ENCODE assay signal across 8 cellular contexts in the genomic region with DNA sequence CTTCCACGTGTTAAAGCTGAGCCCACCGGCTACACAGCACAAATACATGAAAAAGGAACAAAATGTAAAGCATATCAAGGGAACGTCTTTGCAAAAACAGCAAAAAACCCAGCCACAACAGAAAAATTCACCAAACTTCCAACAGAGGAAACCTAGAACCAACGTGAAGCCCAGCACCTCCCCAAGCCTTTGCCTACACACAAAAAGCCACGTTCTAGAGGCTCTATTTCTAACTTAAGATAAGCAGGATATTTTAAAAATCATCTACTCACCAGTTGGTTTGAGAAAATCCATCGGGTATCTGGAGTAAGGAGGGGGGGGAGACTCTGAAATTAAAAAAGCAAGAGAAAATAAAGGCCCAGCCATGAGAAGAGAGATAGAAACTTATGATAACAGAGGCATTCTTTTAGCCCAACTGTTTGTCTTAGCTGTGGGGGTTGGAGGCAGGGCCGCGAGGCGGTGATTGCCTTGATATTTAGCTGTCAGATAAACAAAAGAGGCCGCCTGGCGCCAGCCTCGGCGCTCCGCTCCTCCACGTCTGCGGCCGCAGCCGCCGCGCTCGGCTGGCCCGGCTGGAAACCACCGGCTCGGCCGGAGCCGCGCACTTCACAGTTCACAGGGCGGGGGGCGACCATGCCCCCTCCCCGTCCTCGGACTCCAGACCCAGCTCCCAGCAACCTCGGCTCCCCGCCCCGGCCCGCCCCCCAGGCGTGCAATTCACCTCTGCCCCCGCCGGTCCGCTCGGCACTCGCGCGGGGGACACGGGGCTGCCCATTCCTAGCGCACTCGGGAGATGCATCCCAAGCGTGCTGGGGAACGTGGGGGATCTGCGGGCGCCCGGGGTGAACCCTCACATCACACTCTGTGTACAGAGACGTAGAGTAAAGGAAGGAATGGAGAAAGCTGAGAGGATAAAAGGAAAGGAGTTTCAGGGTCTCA. TPM values are rescaled to one million over a fixed set of nuclear protein-coding genes. Genes with fewer than 3 reads are reported as not detected.
A peak's percentile ranks its signal among the peaks of the same experiment; 100 is the strongest.
DNase-seq lines count a peak whose midpoint lies in the region; ATAC-seq and TF ChIP-seq lines count a peak whose summit lies in the region.

No MANE protein-coding gene starts in this region.

- peak overlapping the region; percentile 69 for H3K27ac ChIP-seq in CD4-positive, alpha-beta memory T cell (ENCODE audit: low read depth, low read length)
- H3K27ac ChIP-seq in RWPE2 (ENCODE audit: poor library complexity, severe bottlenecking) = peak overlapping the region; percentile 98

- H3K36me3 Mint-ChIP-seq in CD4-positive, alpha-beta memory T cell = peaks cover 14 to 60% of the 10 kb centered on the region in 2 donors
- peaks cover 63% of the 10 kb centered on the region for H3K36me3 Mint-ChIP-seq in HFFc6 (ENCODE audit: low read depth)

- H3K4me1 Mint-ChIP-seq in CD4-positive, alpha-beta memory T cell = peaks cover 48 to 81% (median 51%) of the 10 kb centered on the region in 4 donors
- H3K4me1 Mint-ChIP-seq in HFFc6 (ENCODE audit: low read depth) = peaks cover 53% of the 10 kb centered on the region

- TF ChIP-seq CTCF in HFFc6 (IDR thresholded peaks at IDR 0.05) (no peak), RWPE2 (IDR thresholded peaks at IDR 0.05; ENCODE audit: poor library complexity, severe bottlenecking) (no peak), astrocyte of the spinal cord (IDR thresholded peaks at IDR 0.05; ENCODE audit: low read depth, low read length) (no peak)

- H3K27me3 Mint-ChIP-seq in CD4-positive, alpha-beta memory T cell = no peaks in the 10 kb centered on the region
- H3K27me3 Mint-ChIP-seq in HFFc6 (ENCODE audit: insufficient read depth) = peaks cover 16% of the 10 kb centered on the region

- H3K27me3 ChIP-seq in CD4-positive, alpha-beta memory T cell (ENCODE audit: insufficient read depth, low read length) = no peaks in the 10 kb centered on the region
- no peaks in the 10 kb centered on the region for H3K27me3 ChIP-seq in RWPE2 (ENCODE audit: insufficient read depth, poor library complexity, severe bottlenecking)
- no peaks in the 10 kb centered on the region for H3K27me3 ChIP-seq in iPS-15b (ENCODE audit: control insufficient read depth, insufficient read depth, low read length)

- H3K9ac ChIP-seq in iPS-15b (ENCODE audit: low read depth, low read length) = no peak overlapping the region

- peak overlapping the region; percentile 96 to 100 (median 98) for H3K4me3 Mint-ChIP-seq in CD4-positive, alpha-beta memory T cell
- peak overlapping the region; percentile 100 for H3K4me3 Mint-ChIP-seq in HFFc6

- DNase-seq in CD4-positive, alpha-beta memory T cell = peak; percentile 42 to 70 (median 55)
- DNase-seq in HFFc6 (peak; percentile 74), RWPE2 (ENCODE audit: low spot score) (no peak), astrocyte of the spinal cord (ENCODE audit: low read depth, low spot score) (peak; percentile 78), skeletal muscle cell (ENCODE audit: low read depth) (no peak), NCI-H446 (lab: John Stamatoyannopoulos, UW) (no peak)

- POLR2A ChIA-PET in CD4-positive, alpha-beta memory T cell (lab: Charles Lee; ENCODE audit: partially characterized antibody) = interaction anchor here (1.1 to 10.3 kb wide), 9 partner anchors 7 to 135 kb away, joined by 3 to 118 read pairs (median 6); no protein-coding TSS in a partner anchor

- ATAC-seq in RWPE2 (ENCODE audit: low read depth) (no peak), HG02981 (IDR thresholded peaks at IDR 0.05; ENCODE audit: unreplicated experiment) (no peak)

- in situ Hi-C loops in astrocyte of the spinal cord (cut with HindIII; ENCODE audit: low sequenced_read_pairs) = no loop called here

- H3K4me3 ChIP-seq in CD4-positive, alpha-beta memory T cell (ENCODE audit: low read length in 2 of 2) = peak overlapping the region; percentile 77 to 80
- H3K4me3 ChIP-seq in RWPE2 (ENCODE audit: severe bottlenecking) (peak overlapping the region; percentile 79), astrocyte of the spinal cord (ENCODE audit: low read depth, low read length) (peak overlapping the region; percentile 95), iPS-15b (ENCODE audit: low read depth, low read length) (peak overlapping the region; percentile 85), skeletal muscle cell (ENCODE audit: low read depth, low read length) (peak overlapping the region; percentile 75)

- peak overlapping the region; percentile 89 to 99 (median 97) for H3K27ac Mint-ChIP-seq in CD4-positive, alpha-beta memory T cell
- peak overlapping the region; percentile 91 for H3K27ac Mint-ChIP-seq in HFFc6

- H3K9me3 Mint-ChIP-seq in CD4-positive, alpha-beta memory T cell = peaks cover 0 to 4% (median 0%) of the 10 kb centered on the region in 8 donors
- H3K9me3 Mint-ChIP-seq in HFFc6 = peaks cover 4% of the 10 kb centered on the region; the same call in 1 of the 2 replicates

- no peaks in the 10 kb centered on the region for H3K36me3 ChIP-seq in CD4-positive, alpha-beta memory T cell (ENCODE audit: insufficient read depth, low read length)
- H3K36me3 ChIP-seq in RWPE2 (ENCODE audit: low read depth) (peaks cover 35% of the 10 kb centered on the region), iPS-15b (ENCODE audit: control insufficient read depth, insufficient read depth, low read length) (peaks cover 7% of the 10 kb centered on the region)

- H3K9me3 ChIP-seq in CD4-positive, alpha-beta memory T cell (ENCODE audit: control insufficient read depth in 1 of 2, low read length in 2 of 2) = no peaks in the 10 kb centered on the region
- H3K9me3 ChIP-seq in RWPE2 (ENCODE audit: severe bottlenecking) (no peaks in the 10 kb centered on the region), iPS-15b (ENCODE audit: control insufficient read depth, insufficient read depth, low read length) (no peaks in the 10 kb centered on the region)

- CTCF ChIA-PET in CD4-positive, alpha-beta memory T cell (lab: Charles Lee; ENCODE audit: partially characterized antibody) = interaction anchor here (0.9 to 2.1 kb wide), 6 partner anchors 8 to 171 kb away, joined by 3 to 11 read pairs (median 4); no protein-coding TSS in a partner anchor

- intact Hi-C loops in CD4-positive, alpha-beta memory T cell (cut with micrococcal nuclease) = loop anchor here (1.0 to 10.0 kb wide), 5 partner anchors 7 to 1336 kb away; a partner anchor contains a TSS

- H3K4me1 ChIP-seq in CD4-positive, alpha-beta memory T cell (ENCODE audit: insufficient read depth, low read length) = peaks cover 65% of the 10 kb centered on the region
- H3K4me1 ChIP-seq in RWPE2 (ENCODE audit: insufficient read depth, poor library complexity, severe bottlenecking) (peaks cover 38% of the 10 kb centered on the region), iPS-15b (ENCODE audit: control insufficient read depth, insufficient read depth, low read length) (peaks cover 27% of the 10 kb centered on the region)

RNA-seq across cellular contexts. Expression of a gene that starts 2.4 kb away (rescaled TPM):
- 10 to 100 TPM; 31.0 to 31.2 TPM for total RNA-seq in CD4-positive, alpha-beta memory T cell
- 1 to 10 TPM; 2.7 to 4.7 TPM for polyA plus RNA-seq in CD4-positive, alpha-beta memory T cell
- total RNA-seq in HFFc6 (2021; fragmentation: NEBNext Ultra II Directional; extraction: Animal tissue kit (Norgen Biotek cat#: 25700)) = 10 to 100 TPM; 29.6 to 35.8 (median 30.7) TPM

Comparison
In these comparisons a context has a peak if more than half of its experiments do, and no peak if none do; other contexts are left out.
1. DNase-seq: peak in CD4-positive, alpha-beta memory T cell (5 of 5), HFFc6 (single experiment) and astrocyte of the spinal cord (single experiment); none in RWPE2 (single experiment), skeletal muscle cell (single experiment) and NCI-H446 (0 of 2).
2. Peak in every context shown above with its lines, with median percentiles within 50 percentile points of each other: H3K4me3 ChIP-seq.